ENCODE assay signal across 1 cellular context in genomic region chr6:136254851-136255466, GRCh38.
TF ChIP-seq lines count a peak whose summit lies in the region.

No MANE protein-coding gene starts in this region.

TF ChIP-seq in K562, 482 proteins besides CTCF, POLR2A, EP300 and RAD21 (continued from another document and continues in another):
- TF ChIP-seq ZBTB2 (IDR thresholded peaks at IDR 0.05) (no peak), MEF2A (IDR thresholded peaks at IDR 0.05; ENCODE audit: control insufficient read depth, low read depth, low read length) (no peak), DIDO1 (tag; IDR thresholded peaks at IDR 0.05; ENCODE audit: low read depth) (no peak), POLR2H (tag; IDR thresholded peaks at IDR 0.05; ENCODE audit: low read depth) (peak; percentile 33; the same call in 1 of the 2 replicates), RBM22 (IDR thresholded peaks at IDR 0.05; ENCODE audit: low read depth, low read length, poor library complexity, severe bottlenecking) (peak; percentile 41), E4F1 (CRISPR knock-in tag; IDR thresholded peaks at IDR 0.05; ENCODE audit: borderline replicate concordance) (no peak), AFF1 (IDR thresholded peaks at IDR 0.05; ENCODE audit: low read depth in 1 of 2, partially characterized antibody in 2 of 2) (no peak), ZNF239 (CRISPR knock-in tag; IDR thresholded peaks at IDR 0.05) (no peak), ZFP1 (CRISPR knock-in tag; IDR thresholded peaks at IDR 0.05) (no peak), TRIM24 (IDR thresholded peaks at IDR 0.05) (no peak), ATF6 (CRISPR knock-in tag; IDR thresholded peaks at IDR 0.05) (no peak), DLX4 (CRISPR knock-in tag; IDR thresholded peaks at IDR 0.05) (no peak), ERF (CRISPR knock-in tag; IDR thresholded peaks at IDR 0.05) (no peak), U2AF1 (optimal IDR thresholded peaks at IDR 0.05; ENCODE audit: low read depth, low read length) (no peak), LARP7 (IDR thresholded peaks at IDR 0.05) (no peak), ETV5 (CRISPR knock-in tag; IDR thresholded peaks at IDR 0.05; ENCODE audit: low read depth) (no peak), MBD1 (CRISPR knock-in tag; IDR thresholded peaks at IDR 0.05) (no peak), L3MBTL2 (IDR thresholded peaks at IDR 0.05) (no peak), NFE2L1 (tag; IDR thresholded peaks at IDR 0.05; ENCODE audit: borderline replicate concordance, low read depth) (no peak), U2AF2 (optimal IDR thresholded peaks at IDR 0.05; ENCODE audit: low read depth, low read length) (no peak), ZNF318 (IDR thresholded peaks at IDR 0.05; ENCODE audit: borderline replicate concordance in 1 of 2, low read depth in 1 of 2) (0 out of 4 replicates have a peak, but pooled peaks of 1 of the 2 experiments have one; percentile 41), ZNF133 (CRISPR knock-in tag; IDR thresholded peaks at IDR 0.05) (no peak), STAG1 (CRISPR knock-in tag; IDR thresholded peaks at IDR 0.05; ENCODE audit: borderline replicate concordance) (no peak), CSDE1 (IDR thresholded peaks at IDR 0.05) (no peak), MAZ (CRISPR knock-in tag; conservative IDR thresholded peaks at IDR 0.05 in 1 of 2, IDR thresholded peaks at IDR 0.05 in 1 of 2) (no peak), SRSF1 (IDR thresholded peaks at IDR 0.05; ENCODE audit: low read depth, low read length) (no peak), ELK1 (CRISPR knock-in tag; IDR thresholded peaks at IDR 0.05) (no peak), POLR2G (IDR thresholded peaks at IDR 0.05; ENCODE audit: low read depth, low read length) (peak; percentile 41), POLR2AphosphoS5 (IDR thresholded peaks at IDR 0.05; ENCODE audit: control insufficient read depth, insufficient read depth, low read depth, low read length) (0 out of 2 replicates have a peak, but pooled peaks have one; percentile 30), ZNF696 (CRISPR knock-in tag; conservative IDR thresholded peaks at IDR 0.05) (no peak), SMARCE1 (IDR thresholded peaks at IDR 0.05) (no peak), RFX7 (CRISPR knock-in tag; IDR thresholded peaks at IDR 0.05) (0 out of 2 replicates have a peak, but pooled peaks have one; percentile 52), ZFP30 (CRISPR knock-in tag; IDR thresholded peaks at IDR 0.05; ENCODE audit: borderline replicate concordance) (no peak), HLTF (IDR thresholded peaks at IDR 0.05) (no peak), HOXB6 (CRISPR knock-in tag; IDR thresholded peaks at IDR 0.05; ENCODE audit: borderline replicate concordance) (no peak), MTF1 (CRISPR knock-in tag; IDR thresholded peaks at IDR 0.05; ENCODE audit: borderline replicate concordance) (no peak)
